ENCODE assay signal across 11 cellular contexts in the genomic region with DNA sequence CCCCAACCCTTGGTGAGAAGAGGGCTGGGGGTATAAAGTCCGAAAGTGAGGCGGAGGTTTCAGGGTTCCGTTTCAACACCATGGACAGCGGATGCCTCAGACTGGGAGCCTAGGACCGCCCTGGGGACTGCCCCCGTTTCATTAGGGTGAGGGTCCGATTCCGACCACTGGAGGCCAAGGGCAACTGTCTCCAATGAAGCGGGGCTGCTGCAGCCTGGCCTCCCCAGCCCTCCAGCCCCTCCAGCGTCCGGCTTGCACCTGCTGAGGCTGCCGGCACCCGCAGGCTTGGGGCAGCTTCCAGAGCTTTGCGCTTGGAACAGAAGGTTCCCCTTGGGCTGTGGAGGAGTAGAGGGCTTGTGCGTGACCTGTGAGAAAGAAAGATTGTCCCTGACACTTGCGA. TPM values are rescaled to one million over a fixed set of nuclear protein-coding genes. Genes with fewer than 3 reads are reported as not detected.
DNase-seq lines count a peak whose midpoint lies in the region; ATAC-seq, FAIRE-seq and TF ChIP-seq lines count a peak whose summit lies in the region.
"Had no signal": no experiment of that assay in that cellular context is flagged by ENCODE, and none has a peak within 500 bp of the region (broad histone marks: within the 10 kb centered on the region; RNA-seq: fewer than 3 reads in every experiment).

No MANE protein-coding gene starts in this region.

- H2AFZ ChIP-seq in astrocyte (ENCODE audit: low read depth, low read length) = no peak overlapping the region

- CTCF ChIA-PET in CD8-positive, alpha-beta memory T cell (lab: Charles Lee) = no interaction called here
- CTCF ChIA-PET in naive thymus-derived CD4-positive, alpha-beta T cell (lab: Charles Lee) = no interaction called here

- TF ChIP-seq POLR2A in ovary (IDR thresholded peaks at IDR 0.05) = no peak

- DNase-seq in CD8-positive, alpha-beta memory T cell = no peak
- DNase-seq in astrocyte (ENCODE audit: low read depth) (no peak), ovary (no peak)
- no peak for DNase-seq in naive thymus-derived CD4-positive, alpha-beta T cell
- no peak for DNase-seq in effector CD4-positive, alpha-beta T cell
- DNase-seq: aorta; heart left ventricle; NCI-H2171; stimulated activated CD4-positive, alpha-beta T cell treated with anti-CD3 and anti-CD28 coated beads, Interleukin-4, amount 100 ng/mL, for 4 hours had no signal

- POLR2A ChIA-PET in CD8-positive, alpha-beta memory T cell (lab: Charles Lee) = no interaction called here
- POLR2A ChIA-PET in naive thymus-derived CD4-positive, alpha-beta T cell (lab: Charles Lee) = no interaction called here

- H3K27ac Mint-ChIP-seq in CD8-positive, alpha-beta memory T cell = peak overlapping the region in 1 of 8 donors; percentile 68
- H3K27ac Mint-ChIP-seq in astrocyte (ENCODE audit: unreplicated experiment) = peak overlapping the region; percentile 77
- peak overlapping the region in 3 of 9 donors; percentile 28 to 72 (median 61) for H3K27ac Mint-ChIP-seq in naive thymus-derived CD4-positive, alpha-beta T cell

- peaks cover 29 to 34% of the 10 kb centered on the region in 2 donors for H3K27me3 Mint-ChIP-seq in CD8-positive, alpha-beta memory T cell
- peaks cover 38% of the 10 kb centered on the region for H3K27me3 Mint-ChIP-seq in astrocyte (ENCODE audit: low read depth, unreplicated experiment)
- peaks cover 22 to 61% (median 38%) of the 10 kb centered on the region in 5 donors for H3K27me3 Mint-ChIP-seq in naive thymus-derived CD4-positive, alpha-beta T cell

- no peaks in the 10 kb centered on the region for H3K79me2 ChIP-seq in astrocyte (ENCODE audit: insufficient read depth, low read length)

- H3K4me2 ChIP-seq in astrocyte (ENCODE audit: low read length) = no peak overlapping the region

- no peaks in the 10 kb centered on the region for H3K36me3 Mint-ChIP-seq in CD8-positive, alpha-beta memory T cell
- H3K36me3 Mint-ChIP-seq in astrocyte (ENCODE audit: low read depth, unreplicated experiment) = peaks cover 1% of the 10 kb centered on the region
- peaks cover 0 to 1% (median 0%) of the 10 kb centered on the region in 5 donors for H3K36me3 Mint-ChIP-seq in naive thymus-derived CD4-positive, alpha-beta T cell

- no peak for TF ChIP-seq CTCF in astrocyte (IDR thresholded peaks at IDR 0.05; ENCODE audit: insufficient read depth, low read depth, low read length)
- TF ChIP-seq CTCF in ovary (IDR thresholded peaks at IDR 0.05) = no peak

- 5% methylated on average over 16 of the region's 16 CpGs for WGBS in HUES64
- 1 to 3% (median 2%) methylated on average over 16 of the region's 16 CpGs for WGBS in ovary, 3 donors

- H3K9ac ChIP-seq in HUES64 (ENCODE audit: low read depth, low read length) (no peak overlapping the region), astrocyte (ENCODE audit: low read length) (no peak overlapping the region)

- no peak overlapping the region for H3K27ac ChIP-seq in CD8-positive, alpha-beta memory T cell (ENCODE audit: low read depth, low read length)
- H3K27ac ChIP-seq in HUES64 (ENCODE audit: low read depth, low read length) (no peak overlapping the region), astrocyte (ENCODE audit: low read depth, low read length) (no peak overlapping the region), ovary (no peak overlapping the region)
- H3K27ac ChIP-seq in naive thymus-derived CD4-positive, alpha-beta T cell (ENCODE audit: low read depth, low read length) = no peak overlapping the region
- H3K27ac ChIP-seq: heart left ventricle had no signal

- TF ChIP-seq EP300 in ovary (IDR thresholded peaks at IDR 0.05) = no peak

- intact Hi-C loops in naive thymus-derived CD4-positive, alpha-beta T cell (cut with micrococcal nuclease) = no loop called here
- intact Hi-C loops in ovary (cut with DNase I) = loop anchor here in 1 of 4 donors (10.0 kb wide), 1 partner anchor 121 kb away; no protein-coding TSS in a partner anchor

- H3K9me3 Mint-ChIP-seq in CD8-positive, alpha-beta memory T cell = peaks cover 0 to 3% (median 0%) of the 10 kb centered on the region in 5 donors
- peaks cover 1% of the 10 kb centered on the region for H3K9me3 Mint-ChIP-seq in astrocyte (ENCODE audit: unreplicated experiment)
- peaks cover 0 to 3% (median 0%) of the 10 kb centered on the region in 11 donors for H3K9me3 Mint-ChIP-seq in naive thymus-derived CD4-positive, alpha-beta T cell

- H3K36me3 ChIP-seq in CD8-positive, alpha-beta memory T cell (ENCODE audit: insufficient read depth, low read length) = no peaks in the 10 kb centered on the region
- H3K36me3 ChIP-seq in HUES64 (ENCODE audit: insufficient read depth, low read length) = no peaks in the 10 kb centered on the region
- no peaks in the 10 kb centered on the region for H3K36me3 ChIP-seq in astrocyte (ENCODE audit: insufficient read depth, low read length)
- H3K36me3 ChIP-seq in naive thymus-derived CD4-positive, alpha-beta T cell (ENCODE audit: control insufficient read depth in 2 of 3, insufficient read depth in 3 of 3, low read length in 3 of 3) = no peaks in the 10 kb centered on the region
- H3K36me3 ChIP-seq in ovary = no peaks in the 10 kb centered on the region
- H3K36me3 ChIP-seq: heart left ventricle had no signal

- no peak for FAIRE-seq in astrocyte (lab: Jason Lieb, UNC)

- H3K9me3 ChIP-seq in CD8-positive, alpha-beta memory T cell (ENCODE audit: low read length) = no peaks in the 10 kb centered on the region
- H3K9me3 ChIP-seq in HUES64 (ENCODE audit: insufficient read depth, low read depth, low read length) (no peaks in the 10 kb centered on the region), astrocyte (ENCODE audit: insufficient read depth, low read depth, low read length) (no peaks in the 10 kb centered on the region), ovary (no peaks in the 10 kb centered on the region)
- H3K9me3 ChIP-seq in naive thymus-derived CD4-positive, alpha-beta T cell (ENCODE audit: control insufficient read depth in 2 of 3, low read length in 3 of 3) = no peaks in the 10 kb centered on the region
- H3K9me3 ChIP-seq: heart left ventricle had no signal

- no peak for ATAC-seq in naive thymus-derived CD4-positive, alpha-beta T cell
- ATAC-seq in GM18907 (IDR thresholded peaks at IDR 0.05; ENCODE audit: unreplicated experiment) = no peak
- ATAC-seq: heart left ventricle had no signal

- H3K4me1 ChIP-seq in CD8-positive, alpha-beta memory T cell (ENCODE audit: insufficient read depth, low read length) = peaks cover 6% of the 10 kb centered on the region
- H3K4me1 ChIP-seq in HUES64 (ENCODE audit: insufficient read depth, low read length) = peaks cover 30% of the 10 kb centered on the region
- no peaks in the 10 kb centered on the region for H3K4me1 ChIP-seq in astrocyte (ENCODE audit: insufficient read depth, low read length)
- peaks cover 0 to 6% of the 10 kb centered on the region in 2 donors for H3K4me1 ChIP-seq in naive thymus-derived CD4-positive, alpha-beta T cell (ENCODE audit: control insufficient read depth in 2 of 2, insufficient read depth in 2 of 2, low read length in 2 of 2)
- peaks cover 14% of the 10 kb centered on the region for H3K4me1 ChIP-seq in ovary (ENCODE audit: insufficient read depth)

- no peak overlapping the region for H3K4me3 ChIP-seq in CD8-positive, alpha-beta memory T cell (ENCODE audit: low read length)
- H3K4me3 ChIP-seq in HUES64 (ENCODE audit: low read length) (peak overlapping the region; percentile 13; the same call in 1 of the 2 replicates), astrocyte (ENCODE audit: insufficient read depth, low read depth, low read length) (no peak overlapping the region), ovary (no peak overlapping the region)
- H3K4me3 ChIP-seq in naive thymus-derived CD4-positive, alpha-beta T cell (ENCODE audit: low read length) = no peak overlapping the region
- H3K4me3 ChIP-seq: heart left ventricle had no signal

- H3K27me3 ChIP-seq in CD8-positive, alpha-beta memory T cell (ENCODE audit: insufficient read depth, low read length, poor library complexity, severe bottlenecking) = peaks cover 33% of the 10 kb centered on the region
- H3K27me3 ChIP-seq in HUES64 (ENCODE audit: insufficient read depth, low read length) = peaks cover 85% of the 10 kb centered on the region
- H3K27me3 ChIP-seq in astrocyte (ENCODE audit: insufficient read depth, low read length) = peaks cover 56% of the 10 kb centered on the region
- H3K27me3 ChIP-seq in naive thymus-derived CD4-positive, alpha-beta T cell (ENCODE audit: control insufficient read depth in 2 of 2, insufficient read depth in 2 of 2, low read length in 2 of 2) = peaks cover 3 to 20% of the 10 kb centered on the region in 2 donors
- H3K27me3 ChIP-seq in ovary = peaks cover 7% of the 10 kb centered on the region

- H4K20me1 ChIP-seq in astrocyte (ENCODE audit: insufficient read depth, low read length) = peaks cover 25% of the 10 kb centered on the region

- peak overlapping the region; percentile 41 to 71 (median 50) for H3K4me3 Mint-ChIP-seq in CD8-positive, alpha-beta memory T cell
- H3K4me3 Mint-ChIP-seq in astrocyte (ENCODE audit: unreplicated experiment) = peak overlapping the region; percentile 70
- peak overlapping the region; percentile 2 to 80 (median 46) for H3K4me3 Mint-ChIP-seq in naive thymus-derived CD4-positive, alpha-beta T cell

- H3K4me1 Mint-ChIP-seq in CD8-positive, alpha-beta memory T cell = peaks cover 5 to 24% (median 12%) of the 10 kb centered on the region in 3 donors
- peaks cover 4% of the 10 kb centered on the region for H3K4me1 Mint-ChIP-seq in astrocyte (ENCODE audit: low read depth, unreplicated experiment)
- H3K4me1 Mint-ChIP-seq in naive thymus-derived CD4-positive, alpha-beta T cell = peaks cover 0 to 17% (median 8%) of the 10 kb centered on the region in 7 donors

RNA-seq across cellular contexts. Expression of a gene that starts 39.9 kb away (rescaled TPM):
- total RNA-seq in CD8-positive, alpha-beta memory T cell = 10 to 100 TPM; 47.0 to 47.5 TPM
- polyA plus RNA-seq in CD8-positive, alpha-beta memory T cell = 43.1 TPM
- polyA plus RNA-seq in HUES64 (2013, experiment 1 of 2) = 43.6 TPM
- 40.4 TPM for polyA plus RNA-seq in HUES64 (2013, experiment 2 of 2)
- total RNA-seq in astrocyte (98.9 and 107 TPM in 2 replicates), ovary (10 to 100 TPM; 17.6 to 39.4 (median 35.0) TPM)
- 10 to 100 TPM; 35.9 to 52.1 (median 42.0) TPM for total RNA-seq in naive thymus-derived CD4-positive, alpha-beta T cell
- polyA plus RNA-seq in naive thymus-derived CD4-positive, alpha-beta T cell = 10 to 100 TPM; 27.5 to 46.9 TPM
- 10 to 100 TPM; 17.0 to 30.5 TPM for polyA plus RNA-seq in ovary

RNA-seq across cellular contexts. Expression of a gene that starts 59.7 kb away (rescaled TPM):
- total RNA-seq in CD8-positive, alpha-beta memory T cell = not detected
- not detected for polyA plus RNA-seq in CD8-positive, alpha-beta memory T cell
- not detected for polyA plus RNA-seq in HUES64 (2013, experiment 1 of 2)
- not detected for polyA plus RNA-seq in HUES64 (2013, experiment 2 of 2)
- total RNA-seq in astrocyte (2.9 and 3.3 TPM in 2 replicates), ovary (1 to 10 TPM in 1 of 7 donors, under 1 TPM in 1, not detected in 5; 0.60 to 1.1 TPM)
- not detected for total RNA-seq in naive thymus-derived CD4-positive, alpha-beta T cell
- not detected for polyA plus RNA-seq in naive thymus-derived CD4-positive, alpha-beta T cell
- polyA plus RNA-seq in ovary = not detected
- total RNA-seq: aorta had no signal
- polyA plus RNA-seq: aorta, heart left ventricle had no signal
